In the genomic region with DNA sequence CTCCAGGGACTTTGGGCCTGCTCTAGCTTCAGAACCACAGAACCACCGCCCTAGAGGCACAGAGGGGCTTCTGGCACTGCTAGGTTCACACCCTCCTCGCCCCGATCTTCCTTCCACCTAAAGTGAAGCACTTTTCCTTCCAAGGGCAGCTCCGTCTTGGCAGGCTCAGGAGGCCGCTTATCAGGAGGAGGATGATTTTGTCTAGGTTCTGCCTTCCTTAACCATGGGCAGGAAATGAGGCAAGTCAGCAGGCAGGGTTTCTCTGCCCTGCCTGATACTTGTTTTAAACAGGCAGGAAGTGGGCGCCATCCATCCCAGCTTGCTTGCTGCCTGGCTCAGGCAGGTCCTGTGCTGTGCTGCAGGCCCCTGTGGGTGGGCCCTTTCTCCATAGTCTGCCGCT, we compare ENCODE assay signal across 11 cellular contexts. TPM values are rescaled to one million over a fixed set of nuclear protein-coding genes. Genes with fewer than 3 reads are reported as not detected.
DNase-seq lines count a peak whose midpoint lies in the region; ATAC-seq, FAIRE-seq and TF ChIP-seq lines count a peak whose summit lies in the region.
"Had no signal": no experiment of that assay in that cellular context is flagged by ENCODE, and none has a peak within 500 bp of the region (broad histone marks: within the 10 kb centered on the region; RNA-seq: fewer than 3 reads in every experiment).

No MANE protein-coding gene starts in this region.

- H3K9me3 ChIP-seq in CD4-positive, CD25-positive, alpha-beta regulatory T cell (ENCODE audit: control insufficient read depth in 2 of 2, low read length in 2 of 2) = no peaks in the 10 kb centered on the region
- H3K9me3 ChIP-seq: pancreas had no signal

- peak overlapping the region; percentile 93 to 99 (median 97) for H3K27ac Mint-ChIP-seq in CD4-positive, CD25-positive, alpha-beta regulatory T cell

- H3K4me3 Mint-ChIP-seq in CD4-positive, CD25-positive, alpha-beta regulatory T cell = peak overlapping the region; percentile 23 to 86 (median 66)

- no peaks in the 10 kb centered on the region for H3K27me3 ChIP-seq in CD4-positive, CD25-positive, alpha-beta regulatory T cell (ENCODE audit: control insufficient read depth, insufficient read depth, low read length)
- H3K27me3 ChIP-seq in foreskin keratinocyte = no peaks in the 10 kb centered on the region
- H3K27me3 ChIP-seq: pancreas had no signal

- H3K36me3 Mint-ChIP-seq in CD4-positive, CD25-positive, alpha-beta regulatory T cell = peaks cover 21% of the 10 kb centered on the region

- peaks cover 67% of the 10 kb centered on the region for H3K4me1 ChIP-seq in CD4-positive, CD25-positive, alpha-beta regulatory T cell (ENCODE audit: control insufficient read depth, insufficient read depth, low read length, poor library complexity, severe bottlenecking)
- H3K4me1 ChIP-seq in foreskin keratinocyte = no peaks in the 10 kb centered on the region
- H3K4me1 ChIP-seq: pancreas had no signal

- no peaks in the 10 kb centered on the region for H3K27me3 Mint-ChIP-seq in CD4-positive, CD25-positive, alpha-beta regulatory T cell

- TF ChIP-seq CTCF in fibroblast of the aortic adventitia (IDR thresholded peaks at IDR 0.05; ENCODE audit: insufficient read depth, low read length) (no peak), foreskin keratinocyte (conservative IDR thresholded peaks at IDR 0.05) (no peak)

- no peak for FAIRE-seq in GM19239 (lab: Jason Lieb, UNC)
- FAIRE-seq: pancreas had no signal

- H3K27ac ChIP-seq in CD4-positive, CD25-positive, alpha-beta regulatory T cell (ENCODE audit: insufficient read depth, low read length, poor library complexity, severe bottlenecking) = peak overlapping the region; percentile 86
- H3K27ac ChIP-seq in foreskin keratinocyte = no peak overlapping the region
- H3K27ac ChIP-seq: pancreas, PC-9 had no signal

- peak overlapping the region; percentile 40 for H3K4me3 ChIP-seq in CD4-positive, CD25-positive, alpha-beta regulatory T cell (ENCODE audit: low read depth, low read length)
- H3K4me3 ChIP-seq in fibroblast of the aortic adventitia (ENCODE audit: low read depth, low read length) = no peak overlapping the region
- H3K4me3 ChIP-seq: pancreas, PC-9 had no signal

- H3K9me3 Mint-ChIP-seq in CD4-positive, CD25-positive, alpha-beta regulatory T cell = no peaks in the 10 kb centered on the region

- peak; percentile 83 to 87 for ATAC-seq in CD4-positive, CD25-positive, alpha-beta regulatory T cell (ENCODE audit: low read depth in 2 of 2)
- no peak for ATAC-seq in foreskin keratinocyte
- no peak for ATAC-seq in HG02884 (IDR thresholded peaks at IDR 0.05; ENCODE audit: unreplicated experiment)
- ATAC-seq: pancreas had no signal

- peaks cover 15 to 81% (median 46%) of the 10 kb centered on the region in 4 donors for H3K4me1 Mint-ChIP-seq in CD4-positive, CD25-positive, alpha-beta regulatory T cell

- H3K36me3 ChIP-seq in CD4-positive, CD25-positive, alpha-beta regulatory T cell (ENCODE audit: control insufficient read depth, insufficient read depth, low read length) = peaks cover 18% of the 10 kb centered on the region

- peak; percentile 18 to 93 (median 71) for DNase-seq in CD4-positive, CD25-positive, alpha-beta regulatory T cell
- DNase-seq in HT1080 (ENCODE audit: low read depth) (peak; percentile 61), fibroblast of the aortic adventitia (ENCODE audit: low read depth) (peak; percentile 8), iPS-NIHi11 (ENCODE audit: low spot score) (no peak), GM19239 (ENCODE audit: insufficient read length, low spot score) (no peak), foreskin keratinocyte (no peak)
- peak; percentile 58 to 66 for DNase-seq in activated CD4-positive, alpha-beta T cell treated with anti-CD3 and anti-CD28 coated beads, Interleukin-2, amount 50 U/mL, for 48 hours
- DNase-seq: hypothalamus, PC-9 had no signal

RNA-seq across cellular contexts. Expression of a gene that starts 8.3 kb away (rescaled TPM):
- 45.9 TPM for total RNA-seq in CD4-positive, CD25-positive, alpha-beta regulatory T cell
- polyA plus RNA-seq in CD4-positive, CD25-positive, alpha-beta regulatory T cell = 100 to 1,000 TPM; 150 to 183 (median 164) TPM
- 36.4 and 60.4 TPM in 2 replicates for total RNA-seq in HT1080 (2014; rRNA removed; shearing (Covaris generic))
- polyA plus RNA-seq in HT1080 (2015; cell fraction: cytosol; rRNA removed) = 21.3 and 43.2 TPM in 2 replicates
- polyA plus RNA-seq in HT1080 (2015; cell fraction: nucleus; rRNA removed) = 8.6 and 11.9 TPM in 2 replicates
- total RNA-seq in fibroblast of the aortic adventitia (ENCODE audit: low replicate concordance) (7.5 and 22.5 TPM in 2 replicates), foreskin keratinocyte (4.2 and 10.4 TPM in 2 replicates)
- polyA plus RNA-seq in foreskin keratinocyte = 5.0 and 14.0 TPM in 2 replicates

RNA-seq across cellular contexts. Expression of a gene that starts 27.3 kb away (rescaled TPM):
- 32.8 TPM for total RNA-seq in CD4-positive, CD25-positive, alpha-beta regulatory T cell
- 1 to 10 TPM; 5.3 to 7.6 (median 6.6) TPM for polyA plus RNA-seq in CD4-positive, CD25-positive, alpha-beta regulatory T cell
- total RNA-seq in HT1080 (2014; rRNA removed; shearing (Covaris generic)) = 0.37 and 0.90 TPM in 2 replicates
- polyA plus RNA-seq in HT1080 (2015; cell fraction: cytosol; rRNA removed) = 1.3 and 1.9 TPM in 2 replicates
- polyA plus RNA-seq in HT1080 (2015; cell fraction: nucleus; rRNA removed) = 6.1 and 13.7 TPM in 2 replicates
- total RNA-seq in fibroblast of the aortic adventitia (ENCODE audit: low replicate concordance) (8.8 and 9.2 TPM in 2 replicates), foreskin keratinocyte (3.7 and 5.1 TPM in 2 replicates)
- polyA plus RNA-seq in foreskin keratinocyte = 1.2 and 1.7 TPM in 2 replicates

Comparison
In these comparisons a context has a peak if more than half of its experiments do, and no peak if none do; other contexts are left out.
1. ATAC-seq: peak in CD4-positive, CD25-positive, alpha-beta regulatory T cell (2 of 2); none in foreskin keratinocyte (single experiment) and HG02884 (single experiment).
2. DNase-seq: peak in CD4-positive, CD25-positive, alpha-beta regulatory T cell (3 of 3), HT1080 (single experiment), activated CD4-positive, alpha-beta T cell treated with anti-CD3 and anti-CD28 coated beads, Interleukin-2, amount 50 U/mL, for 48 hours (2 of 2) and fibroblast of the aortic adventitia (single experiment); none in iPS-NIHi11 (single experiment), GM19239 (single experiment) and foreskin keratinocyte (0 of 2).